In genomic region chr6:159508966-159509365, GRCh38 we compare ENCODE assay signal across 37 cellular contexts.
A peak's percentile ranks its signal among the peaks of the same experiment; 100 is the strongest.
DNase-seq lines count a peak whose midpoint lies in the region; ATAC-seq, FAIRE-seq and TF ChIP-seq lines count a peak whose summit lies in the region.
"Had no signal": no experiment of that assay in that cellular context is flagged by ENCODE, and none has a peak within 500 bp of the region (broad histone marks: within the 10 kb centered on the region; RNA-seq: fewer than 3 reads in every experiment).

No MANE protein-coding gene starts in this region.

- no peaks in the 10 kb centered on the region for H3K36me3 Mint-ChIP-seq in activated CD4-positive, alpha-beta T cell treated with anti-CD3 and anti-CD28 coated beads, Interleukin-2, amount 10 ng/mL, durations not matched to agents 24 days and 14 days (ENCODE audit: low read depth)
- H3K36me3 Mint-ChIP-seq in activated naive CD8-positive, alpha-beta T cell treated with anti-CD3 and anti-CD28 coated beads, Interleukin-2, amount 50 U/mL, for 24 hours (ENCODE audit: low read depth) = no peaks in the 10 kb centered on the region
- H3K36me3 Mint-ChIP-seq: CD14-positive monocyte; CD4-positive, alpha-beta memory T cell; CD4-positive, CD25-positive, alpha-beta regulatory T cell; CD8-positive, alpha-beta memory T cell; CD8-positive, alpha-beta T cell had no signal

- BruUV-seq in K562 (replicated peaks; lab: Mats Ljungman, UMichigan) = no TSS peak

- H3K36me3 ChIP-seq in HEK293 (ENCODE audit: control insufficient read depth in 2 of 2, insufficient read depth in 1 of 2, low read length in 2 of 2) (no peaks in the 10 kb centered on the region), K562 (ENCODE audit: control insufficient read depth, insufficient read depth, low read length) (no peaks in the 10 kb centered on the region), esophagus muscularis mucosa (no peaks in the 10 kb centered on the region), mesendoderm (ENCODE audit: control insufficient read depth, insufficient read depth, low read length) (no peaks in the 10 kb centered on the region)
- H3K36me3 ChIP-seq: BE2C; BLaER1; BLaER1 treated with 17β-estradiol and CSF1 and Interleukin-3, amounts not matched to agents 10 nM and 100 nM had no signal

- no peak overlapping the region for H3K4me2 ChIP-seq in K562 (ENCODE audit: insufficient read depth, low read length)
- H3K4me2 ChIP-seq in mesendoderm (ENCODE audit: low read length) = no peak overlapping the region
- H3K4me2 ChIP-seq: A549; BLaER1; BLaER1 treated with 17β-estradiol and CSF1 and Interleukin-3, amounts not matched to agents 10 nM and 100 nM had no signal

- H4K5ac ChIP-seq in mesendoderm (ENCODE audit: low read length) = no peak overlapping the region

- no peaks in the 10 kb centered on the region for H3K9me1 ChIP-seq in K562 (ENCODE audit: control insufficient read depth, insufficient read depth, low read length)

- H3K79me1 ChIP-seq in mesendoderm (ENCODE audit: low read length) = no peaks in the 10 kb centered on the region

- TF ChIP-seq CTCF in HEK293 (tag by site-specific recombination; IDR thresholded peaks at IDR 0.05) (no peak), K562 (IDR thresholded peaks at IDR 0.05 in 2 of 3, conservative IDR thresholded peaks at IDR 0.05 in 1 of 3; ENCODE audit: insufficient read depth in 2 of 3, low read depth in 1 of 3, low read length in 3 of 3) (no peak), esophagus muscularis mucosa (IDR thresholded peaks at IDR 0.05) (no peak)

- H2AFZ ChIP-seq in K562 (ENCODE audit: low read depth, low read length) = no peak overlapping the region

- peak; percentile 13 for DNase-seq in activated CD4-positive, alpha-beta T cell treated with anti-CD3 and anti-CD28 coated beads, Interleukin-2, amount 10 ng/mL, durations not matched to agents 24 days and 14 days
- DNase-seq in activated CD4-positive, alpha-beta T cell treated with anti-CD3 and anti-CD28 coated beads for 4 hours = no peak
- DNase-seq in K562 (ENCODE audit: extremely low read depth in 1 of 4, low spot score in 3 of 4) (no peak), esophagus muscularis mucosa (ENCODE audit: extremely low spot score) (peak; percentile 57), mesendoderm (no peak)
- DNase-seq in activated naive CD8-positive, alpha-beta T cell treated with anti-CD3 and anti-CD28 coated beads, Interleukin-2, amount 50 U/mL, for 24 hours = no peak
- no peak for DNase-seq in stimulated activated CD4-positive, alpha-beta T cell treated with anti-CD3 and anti-CD28 coated beads, Interleukin-4, amount 100 ng/mL, for 24 hours
- DNase-seq: 8988T; ACHN; AML-193; BE2C; C1 segment of cervical spinal cord; Caco-2; Calu3; CD4-positive, alpha-beta memory T cell; CD4-positive, alpha-beta T cell; CD4-positive, CD25-positive, alpha-beta regulatory T cell; CD8-positive, alpha-beta memory T cell; CD8-positive, alpha-beta T cell; COR-L47; DMS 273 treated with DMSO at 0.1 percent for 48 hours; DMS153; DMS53; DMS79; DMS79 treated with DMSO at 0.1 percent for 48 hours; DND-41; EL had no signal

- H3K9ac ChIP-seq in K562 (ENCODE audit: insufficient read depth in 1 of 2, low read depth in 2 of 2, low read length in 2 of 2) (no peak overlapping the region), mesendoderm (ENCODE audit: low read length) (no peak overlapping the region)
- H3K9ac ChIP-seq: BLaER1; BLaER1 treated with 17β-estradiol and CSF1 and Interleukin-3, amounts not matched to agents 10 nM and 100 nM had no signal

- H4K20me1 ChIP-seq in K562 (replicated peaks; ENCODE audit: control insufficient read depth, insufficient read depth, low read length) = no peaks in the 10 kb centered on the region; the same call in 1 of the 2 replicates
- H4K20me1 ChIP-seq: BLaER1; BLaER1 treated with 17β-estradiol and CSF1 and Interleukin-3, amounts not matched to agents 10 nM and 100 nM had no signal

- H3K9me3 ChIP-seq in HEK293 (ENCODE audit: control insufficient read depth, insufficient read depth, low read depth, low read length) (no peaks in the 10 kb centered on the region), K562 (replicated peaks; ENCODE audit: control insufficient read depth, insufficient read depth, low read depth, low read length) (no peaks in the 10 kb centered on the region), esophagus muscularis mucosa (no peaks in the 10 kb centered on the region)
- H3K9me3 ChIP-seq: A549; BE2C; BLaER1; BLaER1 treated with 17β-estradiol and CSF1 and Interleukin-3, amounts not matched to agents 10 nM and 100 nM; Caco-2 had no signal

- H3K27me3 ChIP-seq in K562 (ENCODE audit: control insufficient read depth in 2 of 2, insufficient read depth in 2 of 2, low read length in 2 of 2) (peaks cover 13 to 49% of the 10 kb centered on the region in 2 experiments), esophagus muscularis mucosa (no peaks in the 10 kb centered on the region), mesendoderm (ENCODE audit: insufficient read depth, low read length, poor library complexity) (no peaks in the 10 kb centered on the region)
- H3K27me3 ChIP-seq: BLaER1; BLaER1 treated with 17β-estradiol and CSF1 and Interleukin-3, amounts not matched to agents 10 nM and 100 nM had no signal

- ATAC-seq in K562 = no peak
- ATAC-seq in activated naive CD8-positive, alpha-beta T cell treated with anti-CD3 and anti-CD28 coated beads, Interleukin-2, amount 50 U/mL, for 24 hours = no peak
- ATAC-seq: A549; CD8-positive, alpha-beta T cell had no signal

- no peak overlapping the region for H3K27ac ChIP-seq in HEK293 (ENCODE audit: extremely low read depth, low read depth, low read length)
- no peak overlapping the region for H3K27ac ChIP-seq in K562 (ENCODE audit: extremely low read depth, low read depth, low read length)
- H3K27ac ChIP-seq in esophagus muscularis mucosa (replicated peaks in 1 of 4) = no peak overlapping the region
- H3K27ac ChIP-seq in mesendoderm (ENCODE audit: low read depth, low read length) = no peak overlapping the region
- H3K27ac ChIP-seq: 22Rv1; A549; BLaER1; BLaER1 treated with 17β-estradiol and CSF1 and Interleukin-3, amounts not matched to agents 10 nM and 100 nM; C4-2B had no signal

- H3K4me3 ChIP-seq in HEK293 (ENCODE audit: low read depth, low read length) (no peak overlapping the region), K562 (no peak overlapping the region), esophagus muscularis mucosa (no peak overlapping the region), mesendoderm (ENCODE audit: low read length) (no peak overlapping the region)
- H3K4me3 ChIP-seq: A549; BLaER1; BLaER1 treated with 17β-estradiol and CSF1 and Interleukin-3, amounts not matched to agents 10 nM and 100 nM had no signal

- H3K27ac Mint-ChIP-seq in activated CD4-positive, alpha-beta T cell treated with anti-CD3 and anti-CD28 coated beads, Interleukin-2, amount 10 ng/mL, durations not matched to agents 24 days and 14 days = no peak overlapping the region
- no peak overlapping the region for H3K27ac Mint-ChIP-seq in activated naive CD8-positive, alpha-beta T cell treated with anti-CD3 and anti-CD28 coated beads, Interleukin-2, amount 50 U/mL, for 24 hours
- H3K27ac Mint-ChIP-seq: B cell; CD14-positive monocyte; CD4-positive, alpha-beta memory T cell; CD4-positive, alpha-beta T cell; CD4-positive, CD25-positive, alpha-beta regulatory T cell; CD8-positive, alpha-beta memory T cell; CD8-positive, alpha-beta T cell had no signal

- H4K8ac ChIP-seq in mesendoderm (ENCODE audit: low read depth, low read length) = no peak overlapping the region

- in situ Hi-C loops in K562 (cut with MboI) = no loop called here

- no peaks in the 10 kb centered on the region for H3K4me1 Mint-ChIP-seq in activated CD4-positive, alpha-beta T cell treated with anti-CD3 and anti-CD28 coated beads, Interleukin-2, amount 10 ng/mL, durations not matched to agents 24 days and 14 days
- no peaks in the 10 kb centered on the region for H3K4me1 Mint-ChIP-seq in activated naive CD8-positive, alpha-beta T cell treated with anti-CD3 and anti-CD28 coated beads, Interleukin-2, amount 50 U/mL, for 24 hours
- H3K4me1 Mint-ChIP-seq: B cell; CD14-positive monocyte; CD4-positive, alpha-beta memory T cell; CD4-positive, CD25-positive, alpha-beta regulatory T cell; CD8-positive, alpha-beta memory T cell had no signal

- no peak overlapping the region for H2BK120ac ChIP-seq in mesendoderm (ENCODE audit: low read depth, low read length)

- no peak overlapping the region for H3K4me3 Mint-ChIP-seq in activated CD4-positive, alpha-beta T cell treated with anti-CD3 and anti-CD28 coated beads, Interleukin-2, amount 10 ng/mL, durations not matched to agents 24 days and 14 days
- H3K4me3 Mint-ChIP-seq in activated naive CD8-positive, alpha-beta T cell treated with anti-CD3 and anti-CD28 coated beads, Interleukin-2, amount 50 U/mL, for 24 hours = no peak overlapping the region
- H3K4me3 Mint-ChIP-seq: B cell; CD14-positive monocyte; CD4-positive, alpha-beta memory T cell; CD4-positive, alpha-beta T cell; CD4-positive, CD25-positive, alpha-beta regulatory T cell; CD8-positive, alpha-beta memory T cell; CD8-positive, alpha-beta T cell had no signal

- no peak overlapping the region for H2AK5ac ChIP-seq in mesendoderm (ENCODE audit: low read length)

- no peaks in the 10 kb centered on the region for H3K9me3 Mint-ChIP-seq in activated CD4-positive, alpha-beta T cell treated with anti-CD3 and anti-CD28 coated beads, Interleukin-2, amount 10 ng/mL, durations not matched to agents 24 days and 14 days
- no peaks in the 10 kb centered on the region for H3K9me3 Mint-ChIP-seq in activated naive CD8-positive, alpha-beta T cell treated with anti-CD3 and anti-CD28 coated beads, Interleukin-2, amount 50 U/mL, for 24 hours
- H3K9me3 Mint-ChIP-seq: CD4-positive, alpha-beta T cell; CD4-positive, CD25-positive, alpha-beta regulatory T cell had no signal

- H2BK15ac ChIP-seq in mesendoderm (replicated peaks; ENCODE audit: low read depth) = no peak overlapping the region

- H3K18ac ChIP-seq in mesendoderm (ENCODE audit: low read length) = no peak overlapping the region

- intact Hi-C loops in activated CD4-positive, alpha-beta T cell treated with anti-CD3 and anti-CD28 coated beads, Interleukin-2, amount 10 ng/mL, durations not matched to agents 24 days and 14 days (cut with micrococcal nuclease) = no loop called here
- intact Hi-C loops in K562 (cut with micrococcal nuclease) = no loop called here
- intact Hi-C loops in esophagus muscularis mucosa (cut with DNase I) = no loop called here

- no peaks in the 10 kb centered on the region for H3K4me1 ChIP-seq in HEK293 (ENCODE audit: control insufficient read depth, insufficient read depth, low read length)
- 0 out of 5 replicates have a peak, but pooled peaks cover 0 to 3% of the 10 kb centered on the region in 2 experiments for H3K4me1 ChIP-seq in K562 (replicated peaks in 1 of 2; ENCODE audit: control insufficient read depth in 2 of 2, insufficient read depth in 2 of 2, low read length in 2 of 2)
- H3K4me1 ChIP-seq in esophagus muscularis mucosa = peaks cover 0 to 34% (median 21%) of the 10 kb centered on the region in 4 donors
- H3K4me1 ChIP-seq in mesendoderm (ENCODE audit: control insufficient read depth, low read depth, low read length) = no peaks in the 10 kb centered on the region
- H3K4me1 ChIP-seq: A549; BE2C; BLaER1; BLaER1 treated with 17β-estradiol and CSF1 and Interleukin-3, amounts not matched to agents 10 nM and 100 nM; Caco-2 had no signal

- H3K27me3 Mint-ChIP-seq in activated CD4-positive, alpha-beta T cell treated with anti-CD3 and anti-CD28 coated beads, Interleukin-2, amount 10 ng/mL, durations not matched to agents 24 days and 14 days = no peaks in the 10 kb centered on the region
- H3K27me3 Mint-ChIP-seq in activated naive CD8-positive, alpha-beta T cell treated with anti-CD3 and anti-CD28 coated beads, Interleukin-2, amount 50 U/mL, for 24 hours = peaks cover 4% of the 10 kb centered on the region
- H3K27me3 Mint-ChIP-seq: CD4-positive, CD25-positive, alpha-beta regulatory T cell had no signal

- no peak for TF ChIP-seq EP300 in K562 (IDR thresholded peaks at IDR 0.05; ENCODE audit: low read length)
- no peak for TF ChIP-seq EP300 in esophagus muscularis mucosa (IDR thresholded peaks at IDR 0.05)

- CTCF ChIA-PET in HEK293 (lab: Yijun Ruan, JAX) = no interaction called here
- CTCF ChIA-PET in K562 (lab: Yijun Ruan, JAX; ENCODE audit: low intra/inter-chr PET ratio) = no interaction called here

- TF ChIP-seq POLR2A in K562 (conservative IDR thresholded peaks at IDR 0.05) (no peak), esophagus muscularis mucosa (IDR thresholded peaks at IDR 0.05; ENCODE audit: low read depth) (no peak)

- no peak overlapping the region for H3K23ac ChIP-seq in mesendoderm (ENCODE audit: low read length)

- no peak overlapping the region for H3K56ac ChIP-seq in mesendoderm (ENCODE audit: low read length)

- H3K79me2 ChIP-seq in K562 (ENCODE audit: control insufficient read depth, insufficient read depth, low read length) (no peaks in the 10 kb centered on the region), mesendoderm (ENCODE audit: control insufficient read depth, insufficient read depth, low read length) (no peaks in the 10 kb centered on the region)

- no peak overlapping the region for H2BK5ac ChIP-seq in mesendoderm (ENCODE audit: low read length)

- no peak overlapping the region for H3K4ac ChIP-seq in mesendoderm (ENCODE audit: low read depth, low read length)

- POLR2A ChIA-PET in HEK293 (lab: Yijun Ruan, JAX) = no interaction called here
- POLR2A ChIA-PET in K562 (lab: Yijun Ruan, JAX) = interaction anchor here (1.1 kb wide), 1 partner anchor 13 kb away, joined by 3 read pairs; no protein-coding TSS in a partner anchor

- 2% methylated on average over 2 of the region's 2 CpGs for WGBS in K562 (ENCODE audit: insufficient coverage, low coverage, missing lambda C conversion rate)
- WGBS in esophagus muscularis mucosa = 76% methylated on average over 2 of the region's 2 CpGs
- no CpG with 5 or more reads among the region's 2 CpGs for WGBS in mesendoderm (ENCODE audit: extremely low coverage, insufficient coverage, low lambda C conversion rate)

- FAIRE-seq in K562 (lab: Jason Lieb, UNC) = no peak
- FAIRE-seq: A204.1, A549, D721Med had no signal

- no peak for TF ChIP-seq RAD21 in K562 (CRISPR knock-in tag; conservative IDR thresholded peaks at IDR 0.05 in 1 of 2, IDR thresholded peaks at IDR 0.05 in 1 of 2)

Comparison
In these comparisons a context has a peak if more than half of its experiments do, and no peak if none do; other contexts are left out.
1. DNase-seq: peak in activated CD4-positive, alpha-beta T cell treated with anti-CD3 and anti-CD28 coated beads, Interleukin-2, amount 10 ng/mL, durations not matched to agents 24 days and 14 days (single experiment) and esophagus muscularis mucosa (single experiment); none in activated CD4-positive, alpha-beta T cell treated with anti-CD3 and anti-CD28 coated beads for 4 hours (0 of 2), K562 (0 of 4), activated naive CD8-positive, alpha-beta T cell treated with anti-CD3 and anti-CD28 coated beads, Interleukin-2, amount 50 U/mL, for 24 hours (single experiment), stimulated activated CD4-positive, alpha-beta T cell treated with anti-CD3 and anti-CD28 coated beads, Interleukin-4, amount 100 ng/mL, for 24 hours (single experiment) and mesendoderm (single experiment).